Comparison of ENCODE assay signal across 31 cellular contexts in the genomic region with DNA sequence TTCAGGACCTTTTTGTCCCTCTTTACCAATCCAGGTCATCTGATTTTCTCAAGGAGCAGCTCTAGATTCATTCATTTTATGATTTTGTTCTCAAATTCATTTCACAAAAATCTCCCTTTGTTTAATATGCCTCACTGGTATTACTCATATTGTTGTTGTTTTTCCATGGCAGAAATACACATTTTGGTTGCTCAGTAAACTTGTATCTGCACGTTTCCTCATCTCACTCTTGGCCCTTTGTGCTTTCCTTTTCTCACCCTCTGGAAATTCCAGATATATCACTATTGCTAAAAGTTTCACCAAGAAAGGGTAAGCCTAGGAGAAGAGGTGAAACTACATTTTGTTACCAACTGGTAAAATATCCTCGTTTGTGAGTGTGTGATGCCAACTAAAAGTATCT. TPM values are rescaled to one million over a fixed set of nuclear protein-coding genes. Genes with fewer than 3 reads are reported as not detected.
"Had no signal": no experiment of that assay in that cellular context is flagged by ENCODE, and none has a peak within 500 bp of the region (broad histone marks: within the 10 kb centered on the region; RNA-seq: fewer than 3 reads in every experiment).

No MANE protein-coding gene starts in this region.

- H3K36me3 ChIP-seq: adrenal gland, esophagus squamous epithelium, gastrocnemius medialis had no signal

- FAIRE-seq: colon had no signal

- H3K27me3 ChIP-seq: adrenal gland, esophagus squamous epithelium, gastrocnemius medialis, heart left ventricle had no signal

- H3K9me3 ChIP-seq: esophagus squamous epithelium, gastrocnemius medialis, heart left ventricle had no signal

- H3K4me3 ChIP-seq: adrenal gland, esophagus squamous epithelium, gastrocnemius medialis, heart left ventricle had no signal

- DNase-seq: activated CD4-positive, alpha-beta memory T cell treated with anti-CD3 and anti-CD28 coated beads for 36 hours; activated CD4-positive, alpha-beta T cell treated with anti-CD3 and anti-CD28 coated beads for 36 hours; activated CD4-positive, CD25-positive, alpha-beta regulatory T cell; activated CD4-positive, CD25-positive, alpha-beta regulatory T cell treated with anti-CD3 and anti-CD28 coated beads, Interleukin-2, amount 50 U/mL, for 72 hours; activated CD8-positive, alpha-beta memory T cell treated with anti-CD3 and anti-CD28 coated beads, Interleukin-2, amount 10 ng/mL, durations not matched to agents 7 days and 5 days; activated CD8-positive, alpha-beta memory T cell treated with anti-CD3 and anti-CD28 coated beads, Interleukin-2, amount 50 U/mL, for 4 hours; activated CD8-positive, alpha-beta T cell treated with anti-CD3 and anti-CD28 coated beads, Interleukin-2, amount 10 ng/mL, durations not matched to agents 7 days and 5 days; activated effector memory CD4-positive, alpha-beta T cell treated with anti-CD3 and anti-CD28 coated beads, Interleukin-2, amount 50 U/mL, for 16 hours; activated naive CD4-positive, alpha-beta T cell treated with anti-CD3 and anti-CD28 coated beads for 36 hours; activated naive CD8-positive, alpha-beta T cell treated with anti-CD3 and anti-CD28 coated beads for 36 hours; activated naive CD8-positive, alpha-beta T cell treated with anti-CD3 and anti-CD28 coated beads, Interleukin-2, amount 50 U/mL, for 24 hours; activated T-cell treated with anti-CD3 and anti-CD28 coated beads, Interleukin-2, amount 50 U/mL, for 1 hour; activated T-cell treated with anti-CD3 and anti-CD28 coated beads, Interleukin-2, amount 50 U/mL, for 48 hours; aorta; cortex of kidney; dermis blood vessel endothelial cell; effector CD4-positive, alpha-beta T cell; effector memory CD8-positive, alpha-beta T cell; esophagus squamous epithelium; gastrocnemius medialis; glutamatergic neuron; heart left ventricle; T-helper 1 cell; T-helper 17 cell had no signal

- H3K27ac ChIP-seq: adrenal gland, epithelial cell of prostate, esophagus squamous epithelium, gastrocnemius medialis, heart left ventricle had no signal

- ATAC-seq: activated CD4-positive, alpha-beta T cell treated with anti-CD3 and anti-CD28 coated beads for 36 hours; activated CD8-positive, alpha-beta memory T cell treated with anti-CD3 and anti-CD28 coated beads, Interleukin-2, amount 10 ng/mL, durations not matched to agents 7 days and 5 days; activated CD8-positive, alpha-beta T cell treated with anti-CD3 and anti-CD28 coated beads, Interleukin-2, amount 10 ng/mL, durations not matched to agents 7 days and 5 days; activated naive CD8-positive, alpha-beta T cell treated with anti-CD3 and anti-CD28 coated beads, Interleukin-2, amount 50 U/mL, for 24 hours; effector memory CD8-positive, alpha-beta T cell; gastrocnemius medialis; heart left ventricle; T-helper 17 cell had no signal

RNA-seq across cellular contexts. Expression of gene ASPN, which starts 14.8 kb away (rescaled TPM):
- total RNA-seq: activated CD4-positive, alpha-beta memory T cell treated with anti-CD3 and anti-CD28 coated beads for 36 hours; activated CD4-positive, alpha-beta T cell treated with anti-CD3 and anti-CD28 coated beads for 36 hours; activated CD4-positive, alpha-beta T cell treated with anti-CD3 and anti-CD28 coated beads, Interleukin-2, amount 10 ng/mL, durations not matched to agents 24 days and 14 days; activated CD8-positive, alpha-beta memory T cell treated with anti-CD3 and anti-CD28 coated beads for 36 hours; activated CD8-positive, alpha-beta memory T cell treated with anti-CD3 and anti-CD28 coated beads, Interleukin-2, amount 10 ng/mL, durations not matched to agents 7 days and 5 days; activated CD8-positive, alpha-beta T cell treated with anti-CD3 and anti-CD28 coated beads, Interleukin-2, amount 10 ng/mL, durations not matched to agents 7 days and 5 days; activated naive CD4-positive, alpha-beta T cell treated with anti-CD3 and anti-CD28 coated beads for 36 hours; activated naive CD8-positive, alpha-beta T cell treated with anti-CD3 and anti-CD28 coated beads for 36 hours; activated T-helper 1 cell treated with anti-CD3 and anti-CD28 coated beads, Interleukin-12 subunit alpha, Interleukin-12 subunit beta, Interleukin-2, Interleukin-4 antibody, amounts not matched to agents 30 ng/mL and 10 ng/mL and 1 ng/mL, durations not matched to agents 14 hours and 24 hours and 36 hours; activated T-helper 2 cell treated with anti-CD3 and anti-CD28 coated beads, Interferon-gamma antibody, Interleukin-2, Interleukin-4, amounts not matched to agents 10 μg/mL and 5 μg/mL and 100 μg/mL, durations not matched to agents 14 hours and 24 hours and 36 hours; dermis blood vessel endothelial cell; T-helper 17 cell had no signal

RNA-seq across cellular contexts. Expression of gene OMD, which starts 43.2 kb away (rescaled TPM):
- total RNA-seq: activated CD4-positive, alpha-beta memory T cell treated with anti-CD3 and anti-CD28 coated beads for 36 hours; activated CD4-positive, alpha-beta T cell treated with anti-CD3 and anti-CD28 coated beads for 36 hours; activated CD4-positive, alpha-beta T cell treated with anti-CD3 and anti-CD28 coated beads, Interleukin-2, amount 10 ng/mL, durations not matched to agents 24 days and 14 days; activated CD8-positive, alpha-beta memory T cell treated with anti-CD3 and anti-CD28 coated beads for 36 hours; activated CD8-positive, alpha-beta memory T cell treated with anti-CD3 and anti-CD28 coated beads, Interleukin-2, amount 10 ng/mL, durations not matched to agents 7 days and 5 days; activated CD8-positive, alpha-beta T cell treated with anti-CD3 and anti-CD28 coated beads, Interleukin-2, amount 10 ng/mL, durations not matched to agents 7 days and 5 days; activated naive CD4-positive, alpha-beta T cell treated with anti-CD3 and anti-CD28 coated beads for 36 hours; activated naive CD8-positive, alpha-beta T cell treated with anti-CD3 and anti-CD28 coated beads for 36 hours; activated T-helper 1 cell treated with anti-CD3 and anti-CD28 coated beads, Interleukin-12 subunit alpha, Interleukin-12 subunit beta, Interleukin-2, Interleukin-4 antibody, amounts not matched to agents 30 ng/mL and 10 ng/mL and 1 ng/mL, durations not matched to agents 14 hours and 24 hours and 36 hours; activated T-helper 2 cell treated with anti-CD3 and anti-CD28 coated beads, Interferon-gamma antibody, Interleukin-2, Interleukin-4, amounts not matched to agents 10 μg/mL and 5 μg/mL and 100 μg/mL, durations not matched to agents 14 hours and 24 hours and 36 hours; T-helper 17 cell had no signal
